19 cellular contexts compared by ENCODE assay signal in genomic region chr1:109163549-109163948, GRCh38. TPM values are rescaled to one million over a fixed set of nuclear protein-coding genes. Genes with fewer than 3 reads are reported as not detected.
"Had no signal": no experiment of that assay in that cellular context is flagged by ENCODE, and none has a peak within 500 bp of the region (broad histone marks: within the 10 kb centered on the region; RNA-seq: fewer than 3 reads in every experiment).

No MANE protein-coding gene starts in this region.

- H3K27ac Mint-ChIP-seq: activated naive CD4-positive, alpha-beta T cell treated with anti-CD3 and anti-CD28 coated beads, Interleukin-2, amount 10 ng/mL, durations not matched to agents 7 days and 5 days; activated T-helper 2 cell treated with anti-CD3 and anti-CD28 coated beads, Interferon-gamma antibody, Interleukin-2, Interleukin-4, amounts not matched to agents 10 μg/mL and 5 μg/mL and 100 μg/mL, durations not matched to agents 14 hours and 24 hours and 36 hours had no signal

- H3K4me3 ChIP-seq: ascending aorta, gastroesophageal sphincter, right atrium auricular region, transverse colon had no signal

- DNase-seq: activated CD4-positive, alpha-beta T cell treated with anti-CD3 and anti-CD28 coated beads, Interleukin-2, amount 50 U/mL, for 48 hours; activated CD8-positive, alpha-beta memory T cell treated with anti-CD3 and anti-CD28 coated beads, Interleukin-2, amount 10 ng/mL, durations not matched to agents 7 days and 5 days; activated naive CD4-positive, alpha-beta T cell treated with anti-CD3 and anti-CD28 coated beads, Interleukin-2, amount 10 ng/mL, durations not matched to agents 7 days and 5 days; activated T-cell treated with anti-CD3 and anti-CD28 coated beads, Interleukin-2, amount 50 U/mL, for 1 hour; erythroblast; left ventricle myocardium superior; nucleus accumbens; stimulated activated CD4-positive, alpha-beta T cell treated with anti-CD3 and anti-CD28 coated beads, Interleukin-15, amount 100 ng/mL, for 24 hours; stimulated activated CD4-positive, alpha-beta T cell treated with anti-CD3 and anti-CD28 coated beads, Interleukin-4, amount 100 ng/mL, for 1 hour; stimulated activated naive CD4-positive, alpha-beta T cell treated with Interleukin-2 at 50 U/mL for 16 hours; transverse colon; WERI-Rb-1 had no signal

- H3K4me3 Mint-ChIP-seq: activated CD8-positive, alpha-beta memory T cell treated with anti-CD3 and anti-CD28 coated beads, Interleukin-2, amount 10 ng/mL, durations not matched to agents 7 days and 5 days; activated naive CD4-positive, alpha-beta T cell treated with anti-CD3 and anti-CD28 coated beads, Interleukin-2, amount 10 ng/mL, durations not matched to agents 7 days and 5 days; T-helper 1 cell treated with Interleukin-12 subunit alpha and Interleukin-12 subunit beta and Interleukin-4 antibody, amounts not matched to agents 30 μg/mL and 1 μg/mL, for 36 hours had no signal

- H3K36me3 ChIP-seq: ascending aorta, gastroesophageal sphincter, right atrium auricular region, transverse colon, WERI-Rb-1 had no signal

- H3K27me3 ChIP-seq: ascending aorta, gastroesophageal sphincter, right atrium auricular region, transverse colon had no signal

- ATAC-seq: gastroesophageal sphincter, left ventricle myocardium superior had no signal

- H3K27me3 Mint-ChIP-seq: activated CD8-positive, alpha-beta memory T cell treated with anti-CD3 and anti-CD28 coated beads, Interleukin-2, amount 10 ng/mL, durations not matched to agents 7 days and 5 days; activated naive CD4-positive, alpha-beta T cell treated with anti-CD3 and anti-CD28 coated beads, Interleukin-2, amount 10 ng/mL, durations not matched to agents 7 days and 5 days had no signal

- H3K27ac ChIP-seq: ascending aorta, right atrium auricular region, WERI-Rb-1 had no signal

- H3K36me3 Mint-ChIP-seq: activated CD8-positive, alpha-beta memory T cell treated with anti-CD3 and anti-CD28 coated beads, Interleukin-2, amount 10 ng/mL, durations not matched to agents 7 days and 5 days; activated naive CD4-positive, alpha-beta T cell treated with anti-CD3 and anti-CD28 coated beads, Interleukin-2, amount 10 ng/mL, durations not matched to agents 7 days and 5 days; natural killer cell treated with Interleukin-12 subunit alpha and Interleukin-12 subunit beta and Interleukin-15 and Interleukin-18, amount 100 ng/mL, for 72 hours had no signal

- H3K9me3 ChIP-seq: ascending aorta, gastroesophageal sphincter, right atrium auricular region, transverse colon had no signal

RNA-seq across cellular contexts. Expression of gene ELAPOR1, which starts 49.6 kb away (rescaled TPM):
- total RNA-seq: ascending aorta, bronchial epithelial cell had no signal
